In genomic region chr12:30985814-30986452, GRCh38 we compare ENCODE assay signal across 8 cellular contexts. TPM values are rescaled to one million over a fixed set of nuclear protein-coding genes. Genes with fewer than 3 reads are reported as not detected.
DNase-seq lines count a peak whose midpoint lies in the region; ATAC-seq and TF ChIP-seq lines count a peak whose summit lies in the region.

No MANE protein-coding gene starts in this region.

- peaks cover 10% of the 10 kb centered on the region for H3K4me1 ChIP-seq in OCI-LY7 (ENCODE audit: insufficient read depth, low read length, poor library complexity, severe bottlenecking)

- DNase-seq in AG09319 (ENCODE audit: extremely low read depth, low read depth), result no peak
- peak; percentile 66 for DNase-seq in OCI-LY7 (ENCODE audit: low spot score)
- DNase-seq in iris pigment epithelial cell (ENCODE audit: low read depth), result peak; percentile 53
- peak; percentile 5 to 19 for DNase-seq in stimulated activated CD8-positive, alpha-beta memory T cell treated with anti-CD3 and anti-CD28 coated beads, Interleukin-2, amount 100 ng/mL, for 48 hours (ENCODE audit: low read depth in 2 of 2)
- no peak for DNase-seq in T-helper 2 cell treated with Interferon-gamma antibody and Interleukin-4, amounts not matched to agents 5 μg/mL and 100 μg/mL, for 36 hours (ENCODE audit: low spot score)

- no peaks in the 10 kb centered on the region for H3K27me3 Mint-ChIP-seq in brain
- H3K27me3 Mint-ChIP-seq in T-helper 2 cell treated with Interferon-gamma antibody and Interleukin-4, amounts not matched to agents 5 μg/mL and 100 μg/mL, for 36 hours (ENCODE audit: low read depth), result no peaks in the 10 kb centered on the region

- intact Hi-C loops in OCI-LY7 (cut with micrococcal nuclease; ENCODE audit: unreplicated experiment), result loop anchor here (1.0 to 10.0 kb wide), 3 partner anchors 135 to 249 kb away; no protein-coding TSS in a partner anchor

- H3K27ac ChIP-seq in OCI-LY7 (ENCODE audit: low read depth, low read length, poor library complexity, severe bottlenecking), result no peak overlapping the region

- H3K79me2 ChIP-seq in OCI-LY7 (ENCODE audit: insufficient read depth, low read depth, low read length), result no peaks in the 10 kb centered on the region

- H3K9me2 ChIP-seq in OCI-LY7 (ENCODE audit: insufficient read depth, low read length), result no peaks in the 10 kb centered on the region

- POLR2A ChIA-PET in OCI-LY7 (lab: Charles Lee), result interaction anchor here (0.6 kb wide), 1 partner anchor 54 kb away, joined by 4 read pairs; no protein-coding TSS in a partner anchor

- BruUV-seq in OCI-LY7 (replicated peaks; lab: Mats Ljungman, UMichigan), result no TSS peak

- CTCF ChIA-PET in OCI-LY7 (lab: Charles Lee; ENCODE audit: unreplicated experiment), result no interaction called here

- H3K4me3 ChIP-seq in OCI-LY7 (ENCODE audit: low read depth, low read length, poor library complexity, severe bottlenecking), result no peak overlapping the region

- TF ChIP-seq CTCF in AG09319 (IDR thresholded peaks at IDR 0.05; ENCODE audit: low read depth, low read length) (peak; percentile 96), OCI-LY7 (conservative IDR thresholded peaks at IDR 0.05; ENCODE audit: low read length) (peak; percentile 83), brain (conservative IDR thresholded peaks at IDR 0.05) (peak; percentile 88 to 90)

- H3K27ac Mint-ChIP-seq in brain, result peak overlapping the region in 1 of 5 experiments; percentile 67
- no peak overlapping the region for H3K27ac Mint-ChIP-seq in T-helper 2 cell treated with Interferon-gamma antibody and Interleukin-4, amounts not matched to agents 5 μg/mL and 100 μg/mL, for 36 hours

- H3K4me3 Mint-ChIP-seq in brain, result no peak overlapping the region
- H3K4me3 Mint-ChIP-seq in T-helper 2 cell treated with Interferon-gamma antibody and Interleukin-4, amounts not matched to agents 5 μg/mL and 100 μg/mL, for 36 hours, result no peak overlapping the region

- no peaks in the 10 kb centered on the region for H3K36me3 Mint-ChIP-seq in brain
- H3K36me3 Mint-ChIP-seq in T-helper 2 cell treated with Interferon-gamma antibody and Interleukin-4, amounts not matched to agents 5 μg/mL and 100 μg/mL, for 36 hours (ENCODE audit: low read depth), result no peaks in the 10 kb centered on the region

- ATAC-seq in GM18502 (IDR thresholded peaks at IDR 0.05; ENCODE audit: poor library complexity, unreplicated experiment), result peak; percentile 75
- ATAC-seq in HG03342 (IDR thresholded peaks at IDR 0.05; ENCODE audit: unreplicated experiment), result peak; percentile 75

- H3K9me3 ChIP-seq in OCI-LY7 (ENCODE audit: low read length), result no peaks in the 10 kb centered on the region

- H4K20me1 ChIP-seq in OCI-LY7 (ENCODE audit: insufficient read depth, low read length), result no peaks in the 10 kb centered on the region

- H3K9me3 Mint-ChIP-seq in brain, result no peaks in the 10 kb centered on the region
- no peaks in the 10 kb centered on the region for H3K9me3 Mint-ChIP-seq in T-helper 2 cell treated with Interferon-gamma antibody and Interleukin-4, amounts not matched to agents 5 μg/mL and 100 μg/mL, for 36 hours

- no peak overlapping the region for H2AFZ ChIP-seq in OCI-LY7 (ENCODE audit: low read length)

- H3K4me1 Mint-ChIP-seq in brain, result peaks cover 15% of the 10 kb centered on the region
- H3K4me1 Mint-ChIP-seq in T-helper 2 cell treated with Interferon-gamma antibody and Interleukin-4, amounts not matched to agents 5 μg/mL and 100 μg/mL, for 36 hours (ENCODE audit: low read depth), result no peaks in the 10 kb centered on the region

- no peak overlapping the region for H3K4me2 ChIP-seq in OCI-LY7 (ENCODE audit: low read length)

- no peaks in the 10 kb centered on the region for H3K36me3 ChIP-seq in OCI-LY7 (ENCODE audit: insufficient read depth, low read length)

RNA-seq across cellular contexts. Expression of gene TSPAN11, which starts 59.4 kb away (rescaled TPM):
- total RNA-seq in OCI-LY7 (2014; rRNA removed; shearing (Covaris generic)), result not detected in 2 replicates
- not detected in 2 replicates for total RNA-seq in OCI-LY7 (2022)
- polyA plus RNA-seq in brain (ENCODE audit: insufficient read depth, low read depth, low replicate concordance), result 5.6 TPM

Comparison
In these comparisons a context has a peak if more than half of its experiments do, and no peak if none do; other contexts are left out.
1. DNase-seq: peak in OCI-LY7 (single experiment), iris pigment epithelial cell (single experiment) and stimulated activated CD8-positive, alpha-beta memory T cell treated with anti-CD3 and anti-CD28 coated beads, Interleukin-2, amount 100 ng/mL, for 48 hours (2 of 2); none in AG09319 (single experiment) and T-helper 2 cell treated with Interferon-gamma antibody and Interleukin-4, amounts not matched to agents 5 μg/mL and 100 μg/mL, for 36 hours (single experiment).
2. Peak in every context shown above with its lines, with median percentiles within 50 percentile points of each other: CTCF ChIP-seq.